In the genomic region with DNA sequence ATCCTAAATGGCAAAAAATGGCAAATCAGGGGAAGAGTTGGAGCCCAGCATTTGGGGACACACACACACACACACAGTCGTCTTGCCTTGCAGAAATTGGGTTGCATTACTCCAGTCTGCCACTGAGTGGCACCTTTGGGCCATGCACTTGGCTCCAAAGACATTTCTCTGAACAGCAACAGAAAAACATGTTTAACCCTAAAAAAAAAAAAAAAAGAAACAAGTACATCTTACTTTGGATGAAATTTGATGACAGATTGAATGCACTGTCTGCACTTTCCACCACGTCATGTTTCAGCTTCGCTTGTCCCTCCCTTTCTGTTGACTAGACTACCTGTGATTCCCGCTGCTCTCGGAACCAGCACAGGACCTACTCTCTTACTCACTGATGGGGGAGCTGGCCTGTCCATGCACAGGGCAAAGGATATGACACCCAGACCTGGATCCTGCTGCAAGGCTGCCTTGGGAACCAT, we compare ENCODE assay signal across 9 cellular contexts.
DNase-seq lines count a peak whose midpoint lies in the region; ATAC-seq and TF ChIP-seq lines count a peak whose summit lies in the region.
"Had no signal": no experiment of that assay in that cellular context is flagged by ENCODE, and none has a peak within 500 bp of the region (broad histone marks: within the 10 kb centered on the region; RNA-seq: fewer than 3 reads in every experiment).

No MANE protein-coding gene starts in this region.

- H3K27ac ChIP-seq in caudate nucleus (ENCODE audit: low read depth, low read length), result no peak overlapping the region
- H3K27ac ChIP-seq: skin epidermis had no signal

- TF ChIP-seq CTCF in WI38 (IDR thresholded peaks at IDR 0.05; ENCODE audit: low read depth, low read length), result peak; percentile 80

- ATAC-seq in HG02840 (IDR thresholded peaks at IDR 0.05; ENCODE audit: low FRiP score, unreplicated experiment), result no peak

- H3K4me3 ChIP-seq in WI38 (ENCODE audit: low read depth, low read length), result no peak overlapping the region
- H3K4me3 ChIP-seq: skin epidermis had no signal

- DNase-seq in DMS153 (lab: John Stamatoyannopoulos, UW), result peak; percentile 4
- DNase-seq in DMS153 treated with DMSO at 0.1 percent for 48 hours (lab: John Stamatoyannopoulos, UW; ENCODE audit: unreplicated experiment), result no peak
- peak; percentile 50 to 77 (median 71) for DNase-seq in NCI-H1417 (lab: John Stamatoyannopoulos, UW)
- peak in 52 of 61 donors; percentile 7 to 90 (median 36) for DNase-seq in caudate nucleus (lab: John Stamatoyannopoulos, UW)
- DNase-seq in kidney tubule cell (ENCODE audit: low spot score), result peak; percentile 78
- peak; percentile 70 for DNase-seq in stimulated activated CD4-positive, alpha-beta T cell treated with anti-CD3 and anti-CD28 coated beads, Interleukin-4, amount 100 ng/mL, for 1 hour
